ENCODE assay signal across 10 cellular contexts in the genomic region with DNA sequence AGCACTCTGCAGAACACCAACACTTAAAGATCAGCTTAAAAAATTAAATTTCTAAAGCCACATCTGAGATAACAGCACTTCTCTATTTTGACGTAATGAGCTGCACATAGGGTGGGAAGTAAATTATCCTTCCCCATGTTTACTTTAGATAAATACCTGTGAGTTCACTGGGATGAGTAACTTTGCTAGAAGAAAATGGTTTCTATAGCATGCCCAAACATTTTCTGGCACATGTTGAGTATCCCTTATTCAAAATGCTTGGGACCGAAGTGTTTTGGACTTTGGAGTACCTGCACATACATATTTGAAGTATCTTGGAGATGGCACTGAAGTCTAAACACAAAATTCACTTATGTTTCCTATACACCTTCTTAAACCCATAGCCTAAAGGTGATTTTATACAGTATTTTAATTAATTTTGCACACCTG. TPM values are rescaled to one million over a fixed set of nuclear protein-coding genes. Genes with fewer than 3 reads are reported as not detected.
DNase-seq lines count a peak whose midpoint lies in the region; ATAC-seq, FAIRE-seq and TF ChIP-seq lines count a peak whose summit lies in the region.
"Had no signal": no experiment of that assay in that cellular context is flagged by ENCODE, and none has a peak within 500 bp of the region (broad histone marks: within the 10 kb centered on the region; RNA-seq: fewer than 3 reads in every experiment).

No MANE protein-coding gene starts in this region.

- H3K4me3 Mint-ChIP-seq in MCF 10A (ENCODE audit: unreplicated experiment) (peak overlapping the region; percentile 93), mesothelial cell of epicardium (no peak overlapping the region)

- peaks cover 87% of the 10 kb centered on the region for H3K4me1 ChIP-seq in A549

- TF ChIP-seq CTCF in A549 (IDR thresholded peaks at IDR 0.05) (no peak), HFF-Myc (IDR thresholded peaks at IDR 0.05; ENCODE audit: low read depth, low read length, missing control alignments) (no peak), MCF 10A (IDR thresholded peaks at IDR 0.05; ENCODE audit: unreplicated experiment) (no peak), mesothelial cell of epicardium (IDR thresholded peaks at IDR 0.05; ENCODE audit: unreplicated experiment) (no peak), GM10248 (IDR thresholded peaks at IDR 0.05; ENCODE audit: control extremely low read depth, extremely low read depth, low read depth, missing control alignments) (no peak)

- DNase-seq in A549 (ENCODE audit: low read depth in 1 of 2, low spot score in 1 of 2): no peak
- DNase-seq in HFF-Myc (ENCODE audit: extremely low read depth, low read depth): no peak
- no peak for DNase-seq in MCF 10A (ENCODE audit: unreplicated experiment)
- DNase-seq in mesothelial cell of epicardium (ENCODE audit: low spot score in 2 of 2, unreplicated experiment in 2 of 2): no peak
- no peak for DNase-seq in HK-2 (ENCODE audit: unreplicated experiment)
- no peak for DNase-seq in NCI-H1417 treated with DMSO at 0.1 percent for 48 hours (lab: John Stamatoyannopoulos, UW)
- DNase-seq in SIG-M5 treated with dmso at 0.1 percent for 504 hours (lab: John Stamatoyannopoulos, UW; ENCODE audit: unreplicated experiment): no peak
- DNase-seq in GM10248 (ENCODE audit: extremely low spot score): no peak
- DNase-seq: DMS79 treated with DMSO at 0.1 percent for 48 hours had no signal

- TF ChIP-seq RAD21 in A549 (conservative IDR thresholded peaks at IDR 0.05 in 1 of 2, IDR thresholded peaks at IDR 0.05 in 1 of 2): no peak

- H3K27ac ChIP-seq in A549: peak overlapping the region; percentile 12 to 25; a peak in 2 of 6 replicates

- CTCF ChIA-PET in A549 (lab: Yijun Ruan, JAX) (interaction anchor here (1.1 to 1.4 kb wide), 2 partner anchors 18 to 94 kb away, joined by 3 to 4 read pairs; no protein-coding TSS in a partner anchor), MCF 10A (lab: Yijun Ruan, JAX) (interaction anchor here (0.6 to 1.7 kb wide), 6 partner anchors 27 to 656 kb away, joined by 3 to 5 read pairs (median 4); no protein-coding TSS in a partner anchor), GM10248 (lab: Yijun Ruan, JAX) (interaction anchor here (1.2 kb wide), 1 partner anchor 386 kb away, joined by 3 read pairs; no protein-coding TSS in a partner anchor)

- 27% methylated on average over 2 of the region's 2 CpGs for WGBS in A549 (ENCODE audit: missing lambda C conversion rate)

- H3K27me3 Mint-ChIP-seq in MCF 10A (ENCODE audit: insufficient read depth, unreplicated experiment) (no peaks in the 10 kb centered on the region), mesothelial cell of epicardium (ENCODE audit: low read depth) (no peaks in the 10 kb centered on the region)

- H3K9me3 Mint-ChIP-seq in MCF 10A (ENCODE audit: unreplicated experiment) (no peaks in the 10 kb centered on the region), mesothelial cell of epicardium (no peaks in the 10 kb centered on the region)

- H3K27ac Mint-ChIP-seq in MCF 10A (ENCODE audit: low read depth, unreplicated experiment): no peak overlapping the region
- peak overlapping the region; percentile 75 for H3K27ac Mint-ChIP-seq in mesothelial cell of epicardium

- TF ChIP-seq EP300 in A549 (IDR thresholded peaks at IDR 0.05): no peak

- H3K36me3 Mint-ChIP-seq in MCF 10A (ENCODE audit: insufficient read depth, unreplicated experiment) (peaks cover 100% of the 10 kb centered on the region), mesothelial cell of epicardium (peaks cover 49% of the 10 kb centered on the region)

- no peak for TF ChIP-seq POLR2A in A549 (IDR thresholded peaks at IDR 0.05; ENCODE audit: low read length)

- POLR2A ChIA-PET in A549 (lab: Yijun Ruan, JAX) (interaction anchor here (1.4 to 2.3 kb wide), 2 partner anchors 9 to 97 kb away, joined by 7 read pairs; a partner anchor contains a TSS), MCF 10A (lab: Yijun Ruan, JAX) (interaction anchor here (0.7 to 12.5 kb wide), 18 partner anchors 8 to 1538 kb away, joined by 3 to 497 read pairs (median 16); a partner anchor contains a TSS), GM10248 (lab: Yijun Ruan, JAX) (interaction anchor here (1.2 to 1.4 kb wide), 2 partner anchors 12 to 102 kb away, joined by 3 to 4 read pairs; no protein-coding TSS in a partner anchor)

- H3K4me2 ChIP-seq in A549: peak overlapping the region; percentile 85

- H3K9me3 ChIP-seq in A549: no peaks in the 10 kb centered on the region

- 0 out of 6 replicates have a peak, but pooled peaks of 1 of the 2 experiments have one; percentile 2 for ATAC-seq in A549
- ATAC-seq: left lobe of liver had no signal

- H3K4me3 ChIP-seq in A549 (peak overlapping the region; percentile 91), HFF-Myc (replicated peaks; ENCODE audit: low read depth, low read length) (peak overlapping the region; percentile 10; the same call in 1 of the 2 replicates)

- intact Hi-C loops in MCF 10A (cut with micrococcal nuclease): loop anchor here (2.0 to 5.0 kb wide), 2 partner anchors 293 to 374 kb away; a partner anchor contains a TSS

- BruUV-seq in MCF 10A (replicated peaks; lab: Mats Ljungman, UMichigan): no TSS peak

- peaks cover 24% of the 10 kb centered on the region for H3K4me1 Mint-ChIP-seq in MCF 10A (ENCODE audit: insufficient read depth, unreplicated experiment)
- H3K4me1 Mint-ChIP-seq in mesothelial cell of epicardium: peaks cover 57% of the 10 kb centered on the region

- FAIRE-seq in A549 (lab: Jason Lieb, UNC): no peak

TF ChIP-seq in A549, 52 proteins besides CTCF, POLR2A, EP300 and RAD21:
- TF ChIP-seq POLR2AphosphoS2 (conservative IDR thresholded peaks at IDR 0.05; ENCODE audit: low read length) (peak; percentile 90), HOXA7 (CRISPR knock-in tag; IDR thresholded peaks at IDR 0.05) (peak; percentile 75; the same call in 1 of the 2 replicates), JUNB (IDR thresholded peaks at IDR 0.05) (no peak), FOSL2 (IDR thresholded peaks at IDR 0.05) (no peak), FOSL2 (CRISPR knock-in tag; IDR thresholded peaks at IDR 0.05) (0 out of 2 replicates have a peak, but pooled peaks have one; percentile 3), NR3C1 (IDR thresholded peaks at IDR 0.05) (no peak), FOSB (CRISPR knock-in tag; IDR thresholded peaks at IDR 0.05) (peak; percentile 59), NPAS2 (CRISPR knock-in tag; IDR thresholded peaks at IDR 0.05; ENCODE audit: borderline replicate concordance) (no peak), EHF (CRISPR knock-in tag; IDR thresholded peaks at IDR 0.05) (no peak), ZFP36 (IDR thresholded peaks at IDR 0.05; ENCODE audit: borderline replicate concordance, partially characterized antibody) (no peak), TP53 (CRISPR knock-in tag; IDR thresholded peaks at IDR 0.05) (peak; percentile 54)
- TF ChIP-seq, protein P1, sequence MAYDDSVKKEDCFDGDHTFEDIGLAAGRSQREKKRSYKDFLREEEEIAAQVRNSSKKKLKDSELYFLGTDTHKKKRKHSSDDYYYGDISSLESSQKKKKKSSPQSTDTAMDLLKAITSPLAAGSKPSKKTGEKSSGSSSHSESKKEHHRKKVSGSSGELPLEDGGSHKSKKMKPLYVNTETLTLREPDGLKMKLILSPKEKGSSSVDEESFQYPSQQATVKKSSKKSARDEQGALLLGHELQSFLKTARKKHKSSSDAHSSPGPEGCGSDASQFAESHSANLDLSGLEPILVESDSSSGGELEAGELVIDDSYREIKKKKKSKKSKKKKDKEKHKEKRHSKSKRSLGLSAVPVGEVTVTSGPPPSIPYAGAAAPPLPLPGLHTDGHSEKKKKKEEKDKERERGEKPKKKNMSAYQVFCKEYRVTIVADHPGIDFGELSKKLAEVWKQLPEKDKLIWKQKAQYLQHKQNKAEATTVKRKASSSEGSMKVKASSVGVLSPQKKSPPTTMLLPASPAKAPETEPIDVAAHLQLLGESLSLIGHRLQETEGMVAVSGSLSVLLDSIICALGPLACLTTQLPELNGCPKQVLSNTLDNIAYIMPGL (CRISPR knock-in tag; IDR thresholded peaks at IDR 0.05; ENCODE audit: borderline replicate concordance): 0 out of 2 replicates have a peak, but pooled peaks have one; percentile 13

RNA-seq across cellular contexts. Expression of a gene that starts 6.6 kb away (rescaled TPM):
- 366 and 519 TPM in 2 replicates for polyA plus RNA-seq in A549 (2011; rRNA removed)
- 38.6 and 50.8 TPM in 2 replicates for polyA plus RNA-seq in A549 (2012; cell fraction: cytosol; rRNA removed)
- polyA plus RNA-seq in A549 (2012; cell fraction: nucleus; rRNA removed): 108 and 151 TPM in 2 replicates
- 131 to 195 TPM (median 187 TPM) in 3 replicates for polyA plus RNA-seq in A549 (2017; fragmentation: RNase III; extraction: RNeasy Plus Mini Kit Qiagen cat#74134 plus additional on column Dnase treatment)
- polyA minus RNA-seq in A549 (2011; rRNA and poly(A)+ RNA removed): 230 and 257 TPM in 2 replicates
- total RNA-seq in MCF 10A (2022): 817 and 1,070 TPM in 2 replicates
- 256 to 274 TPM (median 261 TPM) in 3 replicates for total RNA-seq in mesothelial cell of epicardium
